ENCODE assay signal across 24 cellular contexts in genomic region chr10:34656676-34657075, GRCh38.
"Had no signal": no experiment of that assay in that cellular context is flagged by ENCODE, and none has a peak within 500 bp of the region (broad histone marks: within the 10 kb centered on the region; RNA-seq: fewer than 3 reads in every experiment).

No MANE protein-coding gene starts in this region.

- DNase-seq: activated CD4-positive, alpha-beta T cell treated with anti-CD3 and anti-CD28 coated beads, Interleukin-2, amount 50 U/mL, for 1 hour; activated CD8-positive, alpha-beta T cell treated with anti-CD3 and anti-CD28 coated beads, Interleukin-2, amount 10 ng/mL, durations not matched to agents 7 days and 5 days; activated gamma-delta T cell treated with Interleukin-2 at 50 U/mL for 16 hours; activated T-cell treated with anti-CD3 and anti-CD28 coated beads, Interleukin-2, amount 50 U/mL, for 1 hour; adrenal gland; colonic mucosa; dorsolateral prefrontal cortex; foreskin fibroblast; heart right ventricle; kidney glomerular epithelial cell; left lung; naive thymus-derived CD8-positive, alpha-beta T cell; ovary; right cardiac atrium; stimulated activated CD4-positive, alpha-beta T cell treated with anti-CD3 and anti-CD28 coated beads, Interleukin-1b, Interleukin-23, amount 100 ng/mL, for 48 hours; stimulated activated naive CD8-positive, alpha-beta T cell treated with anti-CD3 and anti-CD28 coated beads, Interleukin-15, amount 100 ng/mL, for 72 hours; tibial artery had no signal

- H3K4me3 ChIP-seq: adrenal gland, ascending aorta, colonic mucosa, dorsolateral prefrontal cortex, heart right ventricle, left lung, lung, ovary, tibial artery had no signal

- H3K36me3 Mint-ChIP-seq: activated naive CD4-positive, alpha-beta T cell treated with anti-CD3 and anti-CD28 coated beads, Interleukin-2, amount 50 U/mL, for 72 hours; mesothelial cell of epicardium; naive thymus-derived CD8-positive, alpha-beta T cell had no signal

- ATAC-seq: activated CD4-positive, CD25-positive, alpha-beta regulatory T cell treated with anti-CD3 and anti-CD28 coated beads, Interleukin-2, amount 50 U/mL, for 24 hours; activated CD8-positive, alpha-beta T cell treated with anti-CD3 and anti-CD28 coated beads, Interleukin-2, amount 10 ng/mL, durations not matched to agents 7 days and 5 days; activated naive CD4-positive, alpha-beta T cell treated with anti-CD3 and anti-CD28 coated beads, Interleukin-2, amount 50 U/mL, for 72 hours; heart right ventricle; left lung; naive thymus-derived CD8-positive, alpha-beta T cell; right cardiac atrium; stimulated activated naive CD8-positive, alpha-beta T cell treated with anti-CD3 and anti-CD28 coated beads, Interleukin-15, amount 100 ng/mL, for 72 hours had no signal

- H3K27me3 ChIP-seq: adrenal gland, ascending aorta, colonic mucosa, dorsolateral prefrontal cortex, heart right ventricle, left lung, ovary, tibial artery had no signal

- H3K4me1 Mint-ChIP-seq: central memory CD8-positive, alpha-beta T cell; stimulated activated naive CD8-positive, alpha-beta T cell treated with anti-CD3 and anti-CD28 coated beads, Interleukin-15, amount 100 ng/mL, for 72 hours had no signal

- H3K27ac Mint-ChIP-seq: activated CD8-positive, alpha-beta T cell treated with anti-CD3 and anti-CD28 coated beads, Interleukin-2, amount 10 ng/mL, durations not matched to agents 7 days and 5 days; activated naive CD4-positive, alpha-beta T cell treated with anti-CD3 and anti-CD28 coated beads, Interleukin-2, amount 50 U/mL, for 72 hours; mesothelial cell of epicardium; naive thymus-derived CD8-positive, alpha-beta T cell; stimulated activated naive CD8-positive, alpha-beta T cell treated with anti-CD3 and anti-CD28 coated beads, Interleukin-15, amount 100 ng/mL, for 72 hours had no signal

- H3K9me3 Mint-ChIP-seq: activated naive CD4-positive, alpha-beta T cell treated with anti-CD3 and anti-CD28 coated beads, Interleukin-2, amount 50 U/mL, for 72 hours; central memory CD8-positive, alpha-beta T cell; mesothelial cell of epicardium; naive thymus-derived CD8-positive, alpha-beta T cell; stimulated activated naive CD8-positive, alpha-beta T cell treated with anti-CD3 and anti-CD28 coated beads, Interleukin-15, amount 100 ng/mL, for 72 hours had no signal

- H3K36me3 ChIP-seq: adrenal gland, ascending aorta, colonic mucosa, heart right ventricle, left lung, ovary, tibial artery had no signal

- H3K4me3 Mint-ChIP-seq: activated CD8-positive, alpha-beta T cell treated with anti-CD3 and anti-CD28 coated beads, Interleukin-2, amount 10 ng/mL, durations not matched to agents 7 days and 5 days; central memory CD8-positive, alpha-beta T cell; mesothelial cell of epicardium; naive thymus-derived CD8-positive, alpha-beta T cell; stimulated activated naive CD8-positive, alpha-beta T cell treated with anti-CD3 and anti-CD28 coated beads, Interleukin-15, amount 100 ng/mL, for 72 hours had no signal

- H3K27ac ChIP-seq: adrenal gland, ascending aorta, colonic mucosa, dorsolateral prefrontal cortex, epithelial cell of prostate, heart right ventricle, left lung, ovary, tibial artery had no signal

- H3K9me3 ChIP-seq: adrenal gland, ascending aorta, colonic mucosa, heart right ventricle, left lung, ovary, tibial artery had no signal
